Comparison of ENCODE assay signal across 21 cellular contexts in the genomic region with DNA sequence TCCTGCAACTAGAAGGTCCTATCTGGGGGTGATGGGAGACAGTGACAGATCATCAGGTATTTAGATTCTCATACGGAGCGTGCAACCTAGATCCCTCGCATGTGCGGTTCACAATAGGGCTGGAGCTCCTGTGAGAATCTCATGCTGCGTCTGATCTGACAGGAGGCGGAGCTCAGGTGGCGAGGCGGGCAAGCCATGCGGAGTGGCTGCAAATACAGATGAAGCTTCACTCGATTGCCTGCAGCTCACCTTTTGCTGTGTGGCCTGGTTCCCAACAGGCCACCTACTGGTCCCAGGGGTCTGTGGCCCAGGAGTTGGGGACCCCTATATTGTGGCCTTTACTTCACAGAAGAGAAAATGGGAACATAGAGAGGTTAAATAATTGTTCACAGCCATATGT.
"Had no signal": no experiment of that assay in that cellular context is flagged by ENCODE, and none has a peak within 500 bp of the region (broad histone marks: within the 10 kb centered on the region; RNA-seq: fewer than 3 reads in every experiment).

No MANE protein-coding gene starts in this region.

- H3K4me1 Mint-ChIP-seq: activated CD4-positive, alpha-beta T cell treated with anti-CD3 and anti-CD28 coated beads, Interleukin-2, amount 10 ng/mL, durations not matched to agents 7 days and 5 days; IgD-negative memory B cell; T-cell had no signal

- H3K27me3 Mint-ChIP-seq: activated CD4-positive, alpha-beta memory T cell treated with anti-CD3 and anti-CD28 coated beads for 36 hours; activated CD4-positive, alpha-beta T cell treated with anti-CD3 and anti-CD28 coated beads, Interleukin-2, amount 10 ng/mL, durations not matched to agents 7 days and 5 days; IgD-negative memory B cell had no signal

- H3K27me3 ChIP-seq: cardiac muscle cell had no signal

- H3K36me3 Mint-ChIP-seq: activated CD4-positive, alpha-beta memory T cell treated with anti-CD3 and anti-CD28 coated beads for 36 hours; activated naive CD4-positive, alpha-beta T cell treated with anti-CD3 and anti-CD28 coated beads, Interleukin-2, amount 50 U/mL, for 72 hours; IgD-negative memory B cell; T-cell had no signal

- H3K27ac Mint-ChIP-seq: activated CD4-positive, alpha-beta memory T cell treated with anti-CD3 and anti-CD28 coated beads for 36 hours; activated CD4-positive, alpha-beta T cell treated with anti-CD3 and anti-CD28 coated beads, Interleukin-2, amount 10 ng/mL, durations not matched to agents 7 days and 5 days; activated naive CD4-positive, alpha-beta T cell treated with anti-CD3 and anti-CD28 coated beads, Interleukin-2, amount 50 U/mL, for 72 hours; IgD-negative memory B cell; T-cell had no signal

- H3K4me3 Mint-ChIP-seq: activated CD4-positive, alpha-beta memory T cell treated with anti-CD3 and anti-CD28 coated beads for 36 hours; activated CD4-positive, alpha-beta T cell treated with anti-CD3 and anti-CD28 coated beads, Interleukin-2, amount 10 ng/mL, durations not matched to agents 7 days and 5 days; IgD-negative memory B cell; T-cell had no signal

- H3K27ac ChIP-seq: brain microvascular endothelial cell, cardiac muscle cell had no signal

- H3K9me3 Mint-ChIP-seq: activated CD4-positive, alpha-beta memory T cell treated with anti-CD3 and anti-CD28 coated beads for 36 hours; activated CD4-positive, alpha-beta T cell treated with anti-CD3 and anti-CD28 coated beads, Interleukin-2, amount 10 ng/mL, durations not matched to agents 7 days and 5 days; activated naive CD4-positive, alpha-beta T cell treated with anti-CD3 and anti-CD28 coated beads, Interleukin-2, amount 50 U/mL, for 72 hours; IgD-negative memory B cell; T-cell had no signal

- H3K4me3 ChIP-seq: cardiac muscle cell had no signal

- ATAC-seq: activated naive CD4-positive, alpha-beta T cell treated with anti-CD3 and anti-CD28 coated beads, Interleukin-2, amount 50 U/mL, for 72 hours; T-cell had no signal

- H3K36me3 ChIP-seq: brain microvascular endothelial cell, cardiac muscle cell had no signal

- DNase-seq: activated CD4-positive, alpha-beta memory T cell treated with anti-CD3 and anti-CD28 coated beads for 36 hours; activated CD4-positive, alpha-beta T cell treated with anti-CD3 and anti-CD28 coated beads, Interleukin-2, amount 10 ng/mL, durations not matched to agents 7 days and 5 days; activated CD4-positive, CD25-positive, alpha-beta regulatory T cell; activated CD8-positive, alpha-beta memory T cell treated with anti-CD3 and anti-CD28 coated beads, Interleukin-2, amount 50 U/mL, for 48 hours; activated naive CD4-positive, alpha-beta T cell treated with Interleukin-2 at 50 U/mL for 16 hours; activated T-cell treated with anti-CD3 and anti-CD28 coated beads, Interleukin-2, amount 50 U/mL, for 1 hour; brain microvascular endothelial cell; KG1; NCI-H1048; NCI-H146; NCI-H187 treated with DMSO at 0.1 percent for 48 hours; NCI-H2081 treated with DMSO at 0.1 percent for 48 hours; NCI-H446; NCI-H524; SHP77 treated with DMSO at 0.1 percent for 48 hours; T-cell; T-helper 2 cell; T1000 had no signal
